1 cellular context compared by ENCODE assay signal in the genomic region with DNA sequence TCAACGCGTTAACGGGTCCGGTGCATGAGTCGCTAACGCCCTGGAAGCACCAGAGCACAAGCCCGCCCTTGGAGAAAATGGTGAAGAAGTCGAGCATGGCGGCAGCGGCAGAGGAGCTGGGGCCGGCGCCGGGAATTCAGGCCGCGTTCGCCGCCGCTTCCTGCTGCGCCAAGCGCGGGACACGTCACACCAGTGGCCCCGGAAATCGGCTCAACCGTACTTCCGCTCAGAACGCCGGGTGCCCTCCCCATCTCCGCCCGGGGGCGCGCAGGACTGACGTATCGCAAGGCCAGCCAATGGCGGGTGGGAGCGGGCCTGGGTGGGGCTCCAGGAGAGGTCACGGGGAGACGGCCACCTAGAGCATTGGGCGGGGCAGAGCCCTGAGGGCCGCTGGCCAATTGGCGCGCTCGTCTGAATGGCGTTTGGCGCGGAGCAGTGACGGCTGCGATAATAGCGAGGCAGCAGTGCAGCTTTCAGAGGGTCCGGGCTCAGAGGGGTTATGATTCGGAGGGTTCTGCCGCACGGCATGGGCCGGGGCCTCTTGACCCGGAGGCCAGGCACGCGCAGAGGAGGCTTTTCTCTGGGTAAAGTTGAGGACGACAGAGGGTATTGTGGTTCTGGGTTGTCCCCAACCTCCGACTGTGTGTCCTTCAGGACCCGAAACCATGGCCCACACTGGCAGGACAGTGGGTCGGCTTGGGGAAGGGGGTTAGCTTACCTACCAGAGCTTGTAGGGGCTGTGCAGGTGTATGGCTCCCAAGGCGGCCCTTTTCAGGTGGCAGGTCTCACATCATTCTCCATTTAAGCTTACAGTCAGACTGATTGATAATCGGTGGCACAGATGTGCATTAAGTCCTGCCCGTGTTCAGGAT.
TF ChIP-seq lines count a peak whose summit lies in the region.

A gene (plus strand): TSS at position 447 of the 872 bp plus-strand sequence. CDS start 53 bp downstream, at position 500.
A gene with protein sequence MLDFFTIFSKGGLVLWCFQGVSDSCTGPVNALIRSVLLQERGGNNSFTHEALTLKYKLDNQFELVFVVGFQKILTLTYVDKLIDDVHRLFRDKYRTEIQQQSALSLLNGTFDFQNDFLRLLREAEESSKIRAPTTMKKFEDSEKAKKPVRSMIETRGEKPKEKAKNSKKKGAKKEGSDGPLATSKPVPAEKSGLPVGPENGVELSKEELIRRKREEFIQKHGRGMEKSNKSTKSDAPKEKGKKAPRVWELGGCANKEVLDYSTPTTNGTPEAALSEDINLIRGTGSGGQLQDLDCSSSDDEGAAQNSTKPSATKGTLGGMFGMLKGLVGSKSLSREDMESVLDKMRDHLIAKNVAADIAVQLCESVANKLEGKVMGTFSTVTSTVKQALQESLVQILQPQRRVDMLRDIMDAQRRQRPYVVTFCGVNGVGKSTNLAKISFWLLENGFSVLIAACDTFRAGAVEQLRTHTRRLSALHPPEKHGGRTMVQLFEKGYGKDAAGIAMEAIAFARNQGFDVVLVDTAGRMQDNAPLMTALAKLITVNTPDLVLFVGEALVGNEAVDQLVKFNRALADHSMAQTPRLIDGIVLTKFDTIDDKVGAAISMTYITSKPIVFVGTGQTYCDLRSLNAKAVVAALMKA (minus strand): TSS at position 188 of the 872 bp plus-strand sequence. CDS start 91 bp downstream, at position 97.

TF ChIP-seq in HepG2, 621 proteins besides CTCF, POLR2A, EP300 and RAD21 (continued from another document and continues in another):
- TF ChIP-seq, protein P1, sequence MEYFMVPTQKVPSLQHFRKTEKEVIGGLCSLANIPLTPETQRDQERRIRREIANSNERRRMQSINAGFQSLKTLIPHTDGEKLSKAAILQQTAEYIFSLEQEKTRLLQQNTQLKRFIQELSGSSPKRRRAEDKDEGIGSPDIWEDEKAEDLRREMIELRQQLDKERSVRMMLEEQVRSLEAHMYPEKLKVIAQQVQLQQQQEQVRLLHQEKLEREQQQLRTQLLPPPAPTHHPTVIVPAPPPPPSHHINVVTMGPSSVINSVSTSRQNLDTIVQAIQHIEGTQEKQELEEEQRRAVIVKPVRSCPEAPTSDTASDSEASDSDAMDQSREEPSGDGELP (IDR thresholded peaks at IDR 0.05; ENCODE audit: borderline replicate concordance, low read depth), result 0 out of 2 replicates have a peak, but pooled peaks have one; percentile 26
- TF ChIP-seq ZBTB42 (CRISPR knock-in tag; IDR thresholded peaks at IDR 0.05) (no peak), SAP130 (CRISPR knock-in tag; IDR thresholded peaks at IDR 0.05; ENCODE audit: low read depth) (peak; percentile 98), TBL1XR1 (IDR thresholded peaks at IDR 0.05; ENCODE audit: borderline replicate concordance, low read length, partially characterized antibody) (no peak), MYC (CRISPR knock-in tag; IDR thresholded peaks at IDR 0.05; ENCODE audit: borderline replicate concordance) (peak; percentile 84), CEBPG (CRISPR knock-in tag; IDR thresholded peaks at IDR 0.05) (no peak), MEF2D (CRISPR knock-in tag; IDR thresholded peaks at IDR 0.05) (no peak), ZSCAN22 (CRISPR knock-in tag; IDR thresholded peaks at IDR 0.05) (no peak), CAMTA2 (CRISPR knock-in tag; IDR thresholded peaks at IDR 0.05; ENCODE audit: borderline replicate concordance) (no peak), MAFK (conservative IDR thresholded peaks at IDR 0.05 in 1 of 2, IDR thresholded peaks at IDR 0.05 in 1 of 2; ENCODE audit: low read length in 2 of 2) (no peak; a peak in 1 of 4 replicates), NFIB (CRISPR knock-in tag; IDR thresholded peaks at IDR 0.05; ENCODE audit: borderline replicate concordance) (no peak), CREM (IDR thresholded peaks at IDR 0.05) (peak; percentile 99), CREM (CRISPR knock-in tag; IDR thresholded peaks at IDR 0.05) (peak; percentile 88), ZNF136 (CRISPR knock-in tag; IDR thresholded peaks at IDR 0.05; ENCODE audit: low read depth) (peak; percentile 91), ZNF75D (CRISPR knock-in tag; IDR thresholded peaks at IDR 0.05; ENCODE audit: borderline replicate concordance) (no peak), FOSL1 (CRISPR knock-in tag; IDR thresholded peaks at IDR 0.05; ENCODE audit: borderline replicate concordance) (no peak), SNRNP70 (IDR thresholded peaks at IDR 0.05; ENCODE audit: low read depth, low read length) (no peak), ZFP1 (CRISPR knock-in tag; IDR thresholded peaks at IDR 0.05) (no peak), ZSCAN25 (CRISPR knock-in tag; IDR thresholded peaks at IDR 0.05) (no peak), ZNF563 (CRISPR knock-in tag; IDR thresholded peaks at IDR 0.05) (no peak), ZEB1 (IDR thresholded peaks at IDR 0.05; ENCODE audit: insufficient replicate concordance, low read depth) (peak; percentile 43), ZNF234 (CRISPR knock-in tag; conservative IDR thresholded peaks at IDR 0.05) (no peak; the same call in 1 of the 2 replicates), ZNF282 (IDR thresholded peaks at IDR 0.05; ENCODE audit: partially characterized antibody) (no peak), ZNF776 (CRISPR knock-in tag; IDR thresholded peaks at IDR 0.05) (no peak), GATAD1 (CRISPR knock-in tag; IDR thresholded peaks at IDR 0.05) (peak; percentile 99), HNF4G (IDR thresholded peaks at IDR 0.05; ENCODE audit: borderline replicate concordance, low read depth, low read length) (no peak; the same call in 1 of the 2 replicates), HNF4G (CRISPR knock-in tag; IDR thresholded peaks at IDR 0.05; ENCODE audit: borderline replicate concordance, low read depth) (no peak; the same call in 1 of the 2 replicates), ONECUT2 (CRISPR knock-in tag; IDR thresholded peaks at IDR 0.05) (no peak), ZFY (CRISPR knock-in tag; IDR thresholded peaks at IDR 0.05) (peak; percentile 94), ZFX (CRISPR knock-in tag; IDR thresholded peaks at IDR 0.05; ENCODE audit: low read depth) (peak; percentile 85), ZNF350 (CRISPR knock-in tag; IDR thresholded peaks at IDR 0.05; ENCODE audit: borderline replicate concordance, low read depth) (peak; percentile 93)
- TF ChIP-seq, protein P2, sequence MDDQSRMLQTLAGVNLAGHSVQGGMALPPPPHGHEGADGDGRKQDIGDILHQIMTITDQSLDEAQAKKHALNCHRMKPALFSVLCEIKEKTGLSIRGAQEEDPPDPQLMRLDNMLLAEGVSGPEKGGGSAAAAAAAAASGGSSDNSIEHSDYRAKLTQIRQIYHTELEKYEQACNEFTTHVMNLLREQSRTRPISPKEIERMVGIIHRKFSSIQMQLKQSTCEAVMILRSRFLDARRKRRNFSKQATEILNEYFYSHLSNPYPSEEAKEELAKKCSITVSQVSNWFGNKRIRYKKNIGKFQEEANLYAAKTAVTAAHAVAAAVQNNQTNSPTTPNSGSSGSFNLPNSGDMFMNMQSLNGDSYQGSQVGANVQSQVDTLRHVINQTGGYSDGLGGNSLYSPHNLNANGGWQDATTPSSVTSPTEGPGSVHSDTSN (CRISPR knock-in tag; IDR thresholded peaks at IDR 0.05; ENCODE audit: borderline replicate concordance), result no peak
- TF ChIP-seq, protein P3, sequence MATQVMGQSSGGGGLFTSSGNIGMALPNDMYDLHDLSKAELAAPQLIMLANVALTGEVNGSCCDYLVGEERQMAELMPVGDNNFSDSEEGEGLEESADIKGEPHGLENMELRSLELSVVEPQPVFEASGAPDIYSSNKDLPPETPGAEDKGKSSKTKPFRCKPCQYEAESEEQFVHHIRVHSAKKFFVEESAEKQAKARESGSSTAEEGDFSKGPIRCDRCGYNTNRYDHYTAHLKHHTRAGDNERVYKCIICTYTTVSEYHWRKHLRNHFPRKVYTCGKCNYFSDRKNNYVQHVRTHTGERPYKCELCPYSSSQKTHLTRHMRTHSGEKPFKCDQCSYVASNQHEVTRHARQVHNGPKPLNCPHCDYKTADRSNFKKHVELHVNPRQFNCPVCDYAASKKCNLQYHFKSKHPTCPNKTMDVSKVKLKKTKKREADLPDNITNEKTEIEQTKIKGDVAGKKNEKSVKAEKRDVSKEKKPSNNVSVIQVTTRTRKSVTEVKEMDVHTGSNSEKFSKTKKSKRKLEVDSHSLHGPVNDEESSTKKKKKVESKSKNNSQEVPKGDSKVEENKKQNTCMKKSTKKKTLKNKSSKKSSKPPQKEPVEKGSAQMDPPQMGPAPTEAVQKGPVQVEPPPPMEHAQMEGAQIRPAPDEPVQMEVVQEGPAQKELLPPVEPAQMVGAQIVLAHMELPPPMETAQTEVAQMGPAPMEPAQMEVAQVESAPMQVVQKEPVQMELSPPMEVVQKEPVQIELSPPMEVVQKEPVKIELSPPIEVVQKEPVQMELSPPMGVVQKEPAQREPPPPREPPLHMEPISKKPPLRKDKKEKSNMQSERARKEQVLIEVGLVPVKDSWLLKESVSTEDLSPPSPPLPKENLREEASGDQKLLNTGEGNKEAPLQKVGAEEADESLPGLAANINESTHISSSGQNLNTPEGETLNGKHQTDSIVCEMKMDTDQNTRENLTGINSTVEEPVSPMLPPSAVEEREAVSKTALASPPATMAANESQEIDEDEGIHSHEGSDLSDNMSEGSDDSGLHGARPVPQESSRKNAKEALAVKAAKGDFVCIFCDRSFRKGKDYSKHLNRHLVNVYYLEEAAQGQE (IDR thresholded peaks at IDR 0.05; ENCODE audit: borderline replicate concordance in 1 of 2, low read depth in 1 of 2, low read length in 2 of 2), result no peak
- TF ChIP-seq, protein P4, sequence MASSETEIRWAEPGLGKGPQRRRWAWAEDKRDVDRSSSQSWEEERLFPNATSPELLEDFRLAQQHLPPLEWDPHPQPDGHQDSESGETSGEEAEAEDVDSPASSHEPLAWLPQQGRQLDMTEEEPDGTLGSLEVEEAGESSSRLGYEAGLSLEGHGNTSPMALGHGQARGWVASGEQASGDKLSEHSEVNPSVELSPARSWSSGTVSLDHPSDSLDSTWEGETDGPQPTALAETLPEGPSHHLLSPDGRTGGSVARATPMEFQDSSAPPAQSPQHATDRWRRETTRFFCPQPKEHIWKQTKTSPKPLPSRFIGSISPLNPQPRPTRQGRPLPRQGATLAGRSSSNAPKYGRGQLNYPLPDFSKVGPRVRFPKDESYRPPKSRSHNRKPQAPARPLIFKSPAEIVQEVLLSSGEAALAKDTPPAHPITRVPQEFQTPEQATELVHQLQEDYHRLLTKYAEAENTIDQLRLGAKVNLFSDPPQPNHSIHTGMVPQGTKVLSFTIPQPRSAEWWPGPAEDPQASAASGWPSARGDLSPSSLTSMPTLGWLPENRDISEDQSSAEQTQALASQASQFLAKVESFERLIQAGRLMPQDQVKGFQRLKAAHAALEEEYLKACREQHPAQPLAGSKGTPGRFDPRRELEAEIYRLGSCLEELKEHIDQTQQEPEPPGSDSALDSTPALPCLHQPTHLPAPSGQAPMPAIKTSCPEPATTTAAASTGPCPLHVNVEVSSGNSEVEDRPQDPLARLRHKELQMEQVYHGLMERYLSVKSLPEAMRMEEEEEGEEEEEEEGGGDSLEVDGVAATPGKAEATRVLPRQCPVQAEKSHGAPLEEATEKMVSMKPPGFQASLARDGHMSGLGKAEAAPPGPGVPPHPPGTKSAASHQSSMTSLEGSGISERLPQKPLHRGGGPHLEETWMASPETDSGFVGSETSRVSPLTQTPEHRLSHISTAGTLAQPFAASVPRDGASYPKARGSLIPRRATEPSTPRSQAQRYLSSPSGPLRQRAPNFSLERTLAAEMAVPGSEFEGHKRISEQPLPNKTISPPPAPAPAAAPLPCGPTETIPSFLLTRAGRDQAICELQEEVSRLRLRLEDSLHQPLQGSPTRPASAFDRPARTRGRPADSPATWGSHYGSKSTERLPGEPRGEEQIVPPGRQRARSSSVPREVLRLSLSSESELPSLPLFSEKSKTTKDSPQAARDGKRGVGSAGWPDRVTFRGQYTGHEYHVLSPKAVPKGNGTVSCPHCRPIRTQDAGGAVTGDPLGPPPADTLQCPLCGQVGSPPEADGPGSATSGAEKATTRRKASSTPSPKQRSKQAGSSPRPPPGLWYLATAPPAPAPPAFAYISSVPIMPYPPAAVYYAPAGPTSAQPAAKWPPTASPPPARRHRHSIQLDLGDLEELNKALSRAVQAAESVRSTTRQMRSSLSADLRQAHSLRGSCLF (CRISPR knock-in tag; IDR thresholded peaks at IDR 0.05; ENCODE audit: borderline replicate concordance), result no peak
- TF ChIP-seq, protein P5, sequence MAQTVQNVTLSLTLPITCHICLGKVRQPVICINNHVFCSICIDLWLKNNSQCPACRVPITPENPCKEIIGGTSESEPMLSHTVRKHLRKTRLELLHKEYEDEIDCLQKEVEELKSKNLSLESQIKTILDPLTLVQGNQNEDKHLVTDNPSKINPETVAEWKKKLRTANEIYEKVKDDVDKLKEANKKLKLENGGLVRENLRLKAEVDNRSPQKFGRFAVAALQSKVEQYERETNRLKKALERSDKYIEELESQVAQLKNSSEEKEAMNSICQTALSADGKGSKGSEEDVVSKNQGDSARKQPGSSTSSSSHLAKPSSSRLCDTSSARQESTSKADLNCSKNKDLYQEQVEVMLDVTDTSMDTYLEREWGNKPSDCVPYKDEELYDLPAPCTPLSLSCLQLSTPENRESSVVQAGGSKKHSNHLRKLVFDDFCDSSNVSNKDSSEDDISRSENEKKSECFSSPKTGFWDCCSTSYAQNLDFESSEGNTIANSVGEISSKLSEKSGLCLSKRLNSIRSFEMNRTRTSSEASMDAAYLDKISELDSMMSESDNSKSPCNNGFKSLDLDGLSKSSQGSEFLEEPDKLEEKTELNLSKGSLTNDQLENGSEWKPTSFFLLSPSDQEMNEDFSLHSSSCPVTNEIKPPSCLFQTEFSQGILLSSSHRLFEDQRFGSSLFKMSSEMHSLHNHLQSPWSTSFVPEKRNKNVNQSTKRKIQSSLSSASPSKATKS (CRISPR knock-in tag; IDR thresholded peaks at IDR 0.05), result 0 out of 2 replicates have a peak, but pooled peaks have one; percentile 26
- TF ChIP-seq, protein P6, sequence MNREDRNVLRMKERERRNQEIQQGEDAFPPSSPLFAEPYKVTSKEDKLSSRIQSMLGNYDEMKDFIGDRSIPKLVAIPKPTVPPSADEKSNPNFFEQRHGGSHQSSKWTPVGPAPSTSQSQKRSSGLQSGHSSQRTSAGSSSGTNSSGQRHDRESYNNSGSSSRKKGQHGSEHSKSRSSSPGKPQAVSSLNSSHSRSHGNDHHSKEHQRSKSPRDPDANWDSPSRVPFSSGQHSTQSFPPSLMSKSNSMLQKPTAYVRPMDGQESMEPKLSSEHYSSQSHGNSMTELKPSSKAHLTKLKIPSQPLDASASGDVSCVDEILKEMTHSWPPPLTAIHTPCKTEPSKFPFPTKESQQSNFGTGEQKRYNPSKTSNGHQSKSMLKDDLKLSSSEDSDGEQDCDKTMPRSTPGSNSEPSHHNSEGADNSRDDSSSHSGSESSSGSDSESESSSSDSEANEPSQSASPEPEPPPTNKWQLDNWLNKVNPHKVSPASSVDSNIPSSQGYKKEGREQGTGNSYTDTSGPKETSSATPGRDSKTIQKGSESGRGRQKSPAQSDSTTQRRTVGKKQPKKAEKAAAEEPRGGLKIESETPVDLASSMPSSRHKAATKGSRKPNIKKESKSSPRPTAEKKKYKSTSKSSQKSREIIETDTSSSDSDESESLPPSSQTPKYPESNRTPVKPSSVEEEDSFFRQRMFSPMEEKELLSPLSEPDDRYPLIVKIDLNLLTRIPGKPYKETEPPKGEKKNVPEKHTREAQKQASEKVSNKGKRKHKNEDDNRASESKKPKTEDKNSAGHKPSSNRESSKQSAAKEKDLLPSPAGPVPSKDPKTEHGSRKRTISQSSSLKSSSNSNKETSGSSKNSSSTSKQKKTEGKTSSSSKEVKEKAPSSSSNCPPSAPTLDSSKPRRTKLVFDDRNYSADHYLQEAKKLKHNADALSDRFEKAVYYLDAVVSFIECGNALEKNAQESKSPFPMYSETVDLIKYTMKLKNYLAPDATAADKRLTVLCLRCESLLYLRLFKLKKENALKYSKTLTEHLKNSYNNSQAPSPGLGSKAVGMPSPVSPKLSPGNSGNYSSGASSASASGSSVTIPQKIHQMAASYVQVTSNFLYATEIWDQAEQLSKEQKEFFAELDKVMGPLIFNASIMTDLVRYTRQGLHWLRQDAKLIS (CRISPR knock-in tag; IDR thresholded peaks at IDR 0.05), result no peak
